Comparison of ENCODE assay signal across 8 cellular contexts in the genomic region with DNA sequence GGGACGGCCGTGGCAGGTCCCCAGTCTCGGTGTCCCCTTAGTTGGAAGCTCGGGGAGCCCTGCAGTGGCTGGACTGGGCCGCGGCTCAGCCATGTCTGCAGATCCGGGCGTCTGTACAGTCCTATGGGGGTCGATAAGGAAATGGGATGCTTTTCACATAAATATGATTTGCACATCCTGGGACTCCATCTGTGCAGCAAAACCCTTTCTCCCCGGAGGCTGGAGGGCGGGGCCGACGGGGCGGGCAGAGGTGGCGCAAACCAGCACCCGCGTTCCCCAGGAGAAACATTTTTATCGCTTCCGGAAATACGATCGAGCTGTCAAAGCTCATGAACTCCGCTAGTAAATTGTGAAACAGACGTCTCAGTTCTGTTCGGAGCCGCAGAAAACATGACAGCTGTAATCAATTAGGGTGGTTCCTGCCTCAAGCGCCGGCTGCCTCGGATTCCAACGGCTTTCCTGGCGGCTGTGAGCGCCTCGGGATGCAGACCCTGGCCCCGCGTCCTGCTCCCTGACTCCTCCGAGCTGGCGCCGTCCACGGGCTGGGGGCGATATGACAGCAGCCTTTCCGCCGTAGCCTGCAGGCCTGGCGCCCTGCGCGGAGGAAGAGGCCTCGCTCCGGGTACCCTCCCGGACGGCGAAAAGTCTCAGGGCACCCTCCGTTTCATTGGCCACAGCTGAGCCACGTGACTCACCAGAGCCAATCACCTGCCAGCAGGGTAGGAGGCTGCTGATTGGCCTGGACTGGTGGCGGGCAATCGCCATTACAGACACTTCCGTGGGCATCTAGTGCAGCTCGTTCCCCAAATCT. TPM values are rescaled to one million over a fixed set of nuclear protein-coding genes. Genes with fewer than 3 reads are reported as not detected.
DNase-seq lines count a peak whose midpoint lies in the region; ATAC-seq, FAIRE-seq and TF ChIP-seq lines count a peak whose summit lies in the region.

No MANE protein-coding gene starts in this region.

- TF ChIP-seq EP300 in HepG2 (IDR thresholded peaks at IDR 0.05; ENCODE audit: low read depth in 2 of 2, low read length in 2 of 2) (no peak), HepG2 (CRISPR knock-in tag; IDR thresholded peaks at IDR 0.05; ENCODE audit: borderline replicate concordance) (no peak)

- DNase-seq in AG09309 (ENCODE audit: low read depth) (peak; percentile 79), HuH-7.5 (ENCODE audit: low spot score) (peak; percentile 75), body of pancreas (no peak), left lung (no peak), HepG2 (ENCODE audit: low spot score) (no peak), left colon (no peak)

- H3K4me3 ChIP-seq in AG09309 (ENCODE audit: control insufficient read depth, low read depth, low read length) (peak overlapping the region; percentile 19), body of pancreas (no peak overlapping the region), left lung (peak overlapping the region in 1 of 2 donors; percentile 13), HepG2 (replicated peaks in 1 of 3; ENCODE audit: insufficient read depth in 1 of 3, low read depth in 2 of 3, low read length in 3 of 3) (no peak overlapping the region)

- in situ Hi-C loops in HepG2 (cut with HindIII; ENCODE audit: extremely low pct_ligation_motif_present, low pct_unique_long_range_greater_than_20kb): no loop called here

- H3K4me1 ChIP-seq in body of pancreas (no peaks in the 10 kb centered on the region), left lung (no peaks in the 10 kb centered on the region), HepG2 (ENCODE audit: insufficient read depth, low read length) (peaks cover 25% of the 10 kb centered on the region)

- BruUV-seq in HepG2 (replicated peaks; lab: Mats Ljungman, UMichigan): no TSS peak

- POLR2A ChIA-PET in HepG2 (lab: Yijun Ruan, JAX): no interaction called here

- no peaks in the 10 kb centered on the region for H3K9me3 ChIP-seq in body of pancreas
- H3K9me3 ChIP-seq in left lung: no peaks in the 10 kb centered on the region
- no peaks in the 10 kb centered on the region for H3K9me3 ChIP-seq in HepG2 (ENCODE audit: low read length)

- H3K27ac ChIP-seq in body of pancreas: no peak overlapping the region
- H3K27ac ChIP-seq in left lung: no peak overlapping the region
- H3K27ac ChIP-seq in HepG2 (ENCODE audit: extremely low read length, insufficient read depth, low read length): no peak overlapping the region

- no peak overlapping the region for H3K4me2 ChIP-seq in HepG2 (ENCODE audit: low read depth, low read length)

- no peak for TF ChIP-seq RAD21 in HepG2 (CRISPR knock-in tag; IDR thresholded peaks at IDR 0.05)

- H4K20me1 ChIP-seq in HepG2 (ENCODE audit: insufficient read depth, low read length): no peaks in the 10 kb centered on the region

- no peaks in the 10 kb centered on the region for H3K27me3 ChIP-seq in body of pancreas
- H3K27me3 ChIP-seq in left lung: peaks cover 0 to 10% of the 10 kb centered on the region in 2 donors
- H3K27me3 ChIP-seq in HepG2 (ENCODE audit: control insufficient read depth in 1 of 2, insufficient read depth in 2 of 2, low read length in 2 of 2): peaks cover 6 to 28% of the 10 kb centered on the region in 2 experiments

- H2AFZ ChIP-seq in HepG2 (ENCODE audit: low read length): no peak overlapping the region

- peak; percentile 40 for ATAC-seq in body of pancreas
- peak; percentile 25 for ATAC-seq in left lung
- no peak for ATAC-seq in HepG2
- no peak for ATAC-seq in left colon
- ATAC-seq in HG02884 (IDR thresholded peaks at IDR 0.05; ENCODE audit: unreplicated experiment): no peak
- no peak for ATAC-seq in GM21619 (IDR thresholded peaks at IDR 0.05; ENCODE audit: unreplicated experiment)

- H3K36me3 ChIP-seq in body of pancreas (replicated peaks in 1 of 2; ENCODE audit: insufficient read depth in 1 of 2, low read depth in 2 of 2) (no peaks in the 10 kb centered on the region), left lung (no peaks in the 10 kb centered on the region), HepG2 (replicated peaks in 1 of 2; ENCODE audit: control insufficient read depth in 1 of 2, insufficient read depth in 2 of 2, low read length in 2 of 2) (no peaks in the 10 kb centered on the region)

- TF ChIP-seq CTCF in AG09309 (IDR thresholded peaks at IDR 0.05; ENCODE audit: control insufficient read depth, insufficient read depth, low read depth, low read length, missing control alignments) (no peak), body of pancreas (IDR thresholded peaks at IDR 0.05) (no peak), left lung (IDR thresholded peaks at IDR 0.05) (no peak), HepG2 (CRISPR knock-in tag; IDR thresholded peaks at IDR 0.05) (no peak)

- FAIRE-seq in HepG2 (lab: Jason Lieb, UNC): no peak

- intact Hi-C loops in body of pancreas (cut with DNase I) (no loop called here), left lung (cut with DNase I) (no loop called here), HepG2 (cut with micrococcal nuclease; ENCODE audit: unreplicated experiment) (no loop called here), left colon (cut with DNase I, micrococcal nuclease) (no loop called here)

- H3K9ac ChIP-seq in HepG2 (ENCODE audit: insufficient read depth, low read depth, low read length): no peak overlapping the region

- CTCF ChIA-PET in HepG2 (lab: Yijun Ruan, JAX; ENCODE audit: low intra/inter-chr PET ratio, low total read pairs): no interaction called here

- H3K79me2 ChIP-seq in HepG2 (ENCODE audit: insufficient read depth, low read length): no peaks in the 10 kb centered on the region

- TF ChIP-seq POLR2A in body of pancreas (IDR thresholded peaks at IDR 0.05): no peak
- no peak for TF ChIP-seq POLR2A in HepG2 (IDR thresholded peaks at IDR 0.05; ENCODE audit: insufficient read depth in 1 of 2, low read depth in 2 of 2, low read length in 2 of 2)

- WGBS in body of pancreas, 2 donors: 80 to 81% methylated on average over 26 to 55 of the region's 55 CpGs
- WGBS in HepG2 (ENCODE audit: low lambda C conversion rate): 69% methylated on average over 37 of the region's 55 CpGs

TF ChIP-seq in HepG2, 621 proteins besides CTCF, POLR2A, EP300 and RAD21 (continues in another document):
- no peak for TF ChIP-seq TBX3 (IDR thresholded peaks at IDR 0.05; ENCODE audit: borderline replicate concordance)
- TF ChIP-seq, protein P1, sequence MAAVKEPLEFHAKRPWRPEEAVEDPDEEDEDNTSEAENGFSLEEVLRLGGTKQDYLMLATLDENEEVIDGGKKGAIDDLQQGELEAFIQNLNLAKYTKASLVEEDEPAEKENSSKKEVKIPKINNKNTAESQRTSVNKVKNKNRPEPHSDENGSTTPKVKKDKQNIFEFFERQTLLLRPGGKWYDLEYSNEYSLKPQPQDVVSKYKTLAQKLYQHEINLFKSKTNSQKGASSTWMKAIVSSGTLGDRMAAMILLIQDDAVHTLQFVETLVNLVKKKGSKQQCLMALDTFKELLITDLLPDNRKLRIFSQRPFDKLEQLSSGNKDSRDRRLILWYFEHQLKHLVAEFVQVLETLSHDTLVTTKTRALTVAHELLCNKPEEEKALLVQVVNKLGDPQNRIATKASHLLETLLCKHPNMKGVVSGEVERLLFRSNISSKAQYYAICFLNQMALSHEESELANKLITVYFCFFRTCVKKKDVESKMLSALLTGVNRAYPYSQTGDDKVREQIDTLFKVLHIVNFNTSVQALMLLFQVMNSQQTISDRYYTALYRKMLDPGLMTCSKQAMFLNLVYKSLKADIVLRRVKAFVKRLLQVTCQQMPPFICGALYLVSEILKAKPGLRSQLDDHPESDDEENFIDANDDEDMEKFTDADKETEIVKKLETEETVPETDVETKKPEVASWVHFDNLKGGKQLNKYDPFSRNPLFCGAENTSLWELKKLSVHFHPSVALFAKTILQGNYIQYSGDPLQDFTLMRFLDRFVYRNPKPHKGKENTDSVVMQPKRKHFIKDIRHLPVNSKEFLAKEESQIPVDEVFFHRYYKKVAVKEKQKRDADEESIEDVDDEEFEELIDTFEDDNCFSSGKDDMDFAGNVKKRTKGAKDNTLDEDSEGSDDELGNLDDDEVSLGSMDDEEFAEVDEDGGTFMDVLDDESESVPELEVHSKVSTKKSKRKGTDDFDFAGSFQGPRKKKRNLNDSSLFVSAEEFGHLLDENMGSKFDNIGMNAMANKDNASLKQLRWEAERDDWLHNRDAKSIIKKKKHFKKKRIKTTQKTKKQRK (IDR thresholded peaks at IDR 0.05; ENCODE audit: low read length): no peak
- no peak for TF ChIP-seq KDM2A (CRISPR knock-in tag; IDR thresholded peaks at IDR 0.05; ENCODE audit: borderline replicate concordance, low read depth)
- no peak for TF ChIP-seq SMAD1 (CRISPR knock-in tag; IDR thresholded peaks at IDR 0.05; ENCODE audit: borderline replicate concordance, low read depth)
- TF ChIP-seq ZNF746 (CRISPR knock-in tag; IDR thresholded peaks at IDR 0.05): no peak
- TF ChIP-seq ZFP41 (CRISPR knock-in tag; IDR thresholded peaks at IDR 0.05; ENCODE audit: borderline replicate concordance): no peak
- TF ChIP-seq ZNF264 (CRISPR knock-in tag; IDR thresholded peaks at IDR 0.05): no peak
- no peak for TF ChIP-seq ZFP62 (CRISPR knock-in tag; IDR thresholded peaks at IDR 0.05)

RNA-seq across cellular contexts. Expression of a gene that starts 23.0 kb away (rescaled TPM):
- total RNA-seq in body of pancreas: 1 to 10 TPM; 1.3 to 2.0 TPM
- total RNA-seq in left lung: under 1 TPM; 0.38 to 0.84 TPM
- total RNA-seq in HepG2 (2016; rRNA removed; fragmentation: Illumina TruSeq; extraction: Trizol): not detected in 2 replicates
- total RNA-seq in HepG2 (2016; cell fraction: cytosol; rRNA removed; fragmentation: Illumina TruSeq; extraction: Trizol; ENCODE audit: low read depth): not detected in 2 replicates
- total RNA-seq in HepG2 (2016; cell fraction: insoluble cytoplasmic fraction; rRNA removed; fragmentation: Illumina TruSeq; extraction: Trizol): not detected in 2 replicates
- total RNA-seq in HepG2 (2016; cell fraction: membrane; rRNA removed; fragmentation: Illumina TruSeq; extraction: Trizol): not detected in 2 replicates
- not detected in 2 replicates for total RNA-seq in HepG2 (2016; cell fraction: nucleus; rRNA removed; fragmentation: Illumina TruSeq; extraction: Trizol)
- polyA plus RNA-seq in HepG2 (2011; rRNA removed): not detected in 2 replicates
- polyA plus RNA-seq in HepG2 (2011; cell fraction: cytosol; rRNA removed): not detected in 2 replicates
- not detected in 2 replicates for polyA plus RNA-seq in HepG2 (2011; cell fraction: nucleus; rRNA removed)
- polyA plus RNA-seq in HepG2 (2012): not detected in 2 replicates
- polyA plus RNA-seq in HepG2 (2016; cell fraction: cytosol; fragmentation: Illumina TruSeq; extraction: Trizol; ENCODE audit: low read depth): not detected in 2 replicates
- polyA plus RNA-seq in HepG2 (2016; cell fraction: insoluble cytoplasmic fraction; fragmentation: Illumina TruSeq; extraction: Trizol; ENCODE audit: low read depth): not detected in 2 replicates
- not detected in 2 replicates for polyA plus RNA-seq in HepG2 (2016; cell fraction: membrane; fragmentation: Illumina TruSeq; extraction: Trizol; ENCODE audit: low read depth)
- polyA plus RNA-seq in HepG2 (2016; cell fraction: nucleus; fragmentation: Illumina TruSeq; extraction: Trizol; ENCODE audit: insufficient read depth, low read depth): not detected in 2 replicates
- 0.10 and 7.2 TPM in 2 replicates for polyA minus RNA-seq in HepG2 (2011; rRNA and poly(A)+ RNA removed; ENCODE audit: low replicate concordance)
- polyA minus RNA-seq in HepG2 (2011; cell fraction: cytosol; rRNA and poly(A)+ RNA removed): not detected in 2 replicates
- polyA minus RNA-seq in HepG2 (2011; cell fraction: nucleus; rRNA and poly(A)+ RNA removed): not detected in 2 replicates
- 1 to 10 TPM in 1 of 2 donors, under 1 TPM in 1; 0.73 to 1.0 TPM for total RNA-seq in left colon

Comparison
In these comparisons a context has a peak if more than half of its experiments do, and no peak if none do; other contexts are left out.
1. DNase-seq: peak in AG09309 (single experiment) and HuH-7.5 (single experiment); none in body of pancreas (0 of 4), left lung (0 of 2), HepG2 (single experiment) and left colon (0 of 2).
2. ATAC-seq: peak in body of pancreas (single experiment) and left lung (single experiment); none in HepG2 (single experiment), left colon (single experiment), HG02884 (single experiment) and GM21619 (single experiment).